20 cellular contexts compared by ENCODE assay signal in the genomic region with DNA sequence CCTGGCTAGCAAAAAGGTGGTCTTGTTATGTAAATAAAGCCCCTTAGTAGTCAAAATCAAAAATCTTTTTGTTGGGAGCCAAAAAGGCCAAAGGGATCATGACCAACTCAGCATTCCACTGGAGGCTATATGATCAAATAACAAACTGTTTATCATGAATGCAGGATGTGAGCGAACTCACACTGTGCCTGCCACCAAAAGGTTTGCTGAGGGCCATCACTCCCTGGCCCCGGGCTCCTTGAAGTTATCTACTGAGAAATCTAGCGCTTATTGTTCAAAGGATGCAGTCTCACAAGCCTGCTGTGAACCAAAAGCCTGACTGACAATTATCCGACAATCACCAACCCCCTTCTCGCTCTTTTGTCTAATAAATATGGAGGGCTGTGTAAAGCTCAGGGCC.
"Had no signal": no experiment of that assay in that cellular context is flagged by ENCODE, and none has a peak within 500 bp of the region (broad histone marks: within the 10 kb centered on the region; RNA-seq: fewer than 3 reads in every experiment).

No MANE protein-coding gene starts in this region.

- H3K4me3 ChIP-seq: coronary artery, gastrocnemius medialis, lower lobe of right lung, prostate gland, sigmoid colon, testis, tibial artery, upper lobe of left lung had no signal

- H3K27ac ChIP-seq: coronary artery, gastrocnemius medialis, lower lobe of right lung, prostate gland, sigmoid colon, testis, tibial artery, upper lobe of left lung had no signal

- H3K9me3 ChIP-seq: lower lobe of right lung, prostate gland, testis had no signal

- DNase-seq: dermis blood vessel endothelial cell; effector memory CD8-positive, alpha-beta T cell; gastrocnemius medialis; head of caudate nucleus; left ventricle myocardium superior; lower lobe of right lung; nucleus accumbens; right cardiac atrium; sigmoid colon; stimulated activated CD4-positive, alpha-beta T cell treated with anti-CD3 and anti-CD28 coated beads, Interleukin-4, amount 100 ng/mL, for 4 hours; stimulated activated naive CD8-positive, alpha-beta T cell treated with anti-CD3 and anti-CD28 coated beads, Interleukin-15, Interleukin-2, amounts not matched to agents 100 U/mL and 50 U/mL, for 24 hours; substantia nigra; testis; tibial artery; upper lobe of left lung had no signal

- H3K27me3 Mint-ChIP-seq: effector memory CD8-positive, alpha-beta T cell; stimulated activated memory B cell treated with anti-CD40 and anti-IgM and Interleukin-4, amounts not matched to agents 10 μg/mL and 1 μg/mL and 100 μg/mL, for 72 hours had no signal

- H3K4me3 Mint-ChIP-seq: effector memory CD8-positive, alpha-beta T cell; natural killer cell treated with Interleukin-12 subunit alpha and Interleukin-12 subunit beta and Interleukin-15 and Interleukin-18, amount 100 ng/mL, for 72 hours; stimulated activated memory B cell treated with anti-CD40 and anti-IgM and Interleukin-4, amounts not matched to agents 10 μg/mL and 1 μg/mL and 100 μg/mL, for 72 hours had no signal

- H3K27ac Mint-ChIP-seq: effector memory CD8-positive, alpha-beta T cell; natural killer cell treated with Interleukin-12 subunit alpha and Interleukin-12 subunit beta and Interleukin-15 and Interleukin-18, amount 100 ng/mL, for 72 hours; stimulated activated memory B cell treated with anti-CD40 and anti-IgM and Interleukin-4, amounts not matched to agents 10 μg/mL and 1 μg/mL and 100 μg/mL, for 72 hours had no signal

- H3K36me3 ChIP-seq: gastrocnemius medialis, lower lobe of right lung, prostate gland, sigmoid colon, tibial artery, upper lobe of left lung had no signal

- H3K4me1 Mint-ChIP-seq: stimulated activated memory B cell treated with anti-CD40 and anti-IgM and Interleukin-4, amounts not matched to agents 10 μg/mL and 1 μg/mL and 100 μg/mL, for 72 hours had no signal

- H3K4me1 ChIP-seq: gastrocnemius medialis, lower lobe of right lung, prostate gland, sigmoid colon, testis, tibial artery, upper lobe of left lung had no signal

- FAIRE-seq: keratinocyte had no signal

- H3K27me3 ChIP-seq: gastrocnemius medialis, sigmoid colon, testis, tibial artery, upper lobe of left lung had no signal
